In the genomic region with DNA sequence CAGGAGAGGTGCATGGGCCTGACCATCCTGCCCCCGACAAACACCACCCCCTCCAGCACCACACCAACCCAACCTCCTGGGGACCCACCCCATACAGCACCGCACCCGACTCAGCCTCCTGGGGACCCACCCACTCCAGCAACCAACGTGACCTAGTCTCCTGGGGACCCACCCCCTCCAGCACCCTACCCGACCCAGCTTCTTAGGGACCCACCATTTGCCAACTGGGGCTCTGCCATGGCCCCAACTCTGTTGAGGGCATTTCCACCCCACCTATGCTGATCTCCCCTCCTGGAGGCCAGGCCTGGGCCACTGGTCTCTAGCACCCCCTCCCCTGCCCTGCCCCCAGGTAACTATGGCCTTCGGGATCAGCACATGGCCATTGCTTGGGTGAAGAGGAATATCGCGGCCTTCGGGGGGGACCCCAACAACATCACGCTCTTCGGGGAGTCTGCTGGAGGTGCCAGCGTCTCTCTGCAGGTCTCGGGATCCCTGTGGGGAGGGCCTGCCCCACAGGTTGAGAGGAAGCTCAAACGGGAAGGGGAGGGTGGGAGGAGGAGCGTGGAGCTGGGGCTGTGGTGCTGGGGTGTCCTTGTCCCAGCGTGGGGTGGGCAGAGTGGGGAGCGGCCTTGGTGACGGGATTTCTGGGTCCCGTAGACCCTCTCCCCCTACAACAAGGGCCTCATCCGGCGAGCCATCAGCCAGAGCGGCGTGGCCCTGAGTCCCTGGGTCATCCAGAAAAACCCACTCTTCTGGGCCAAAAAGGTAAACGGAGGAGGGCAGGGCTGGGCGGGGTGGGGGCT, we compare ENCODE assay signal across 32 cellular contexts. TPM values are rescaled to one million over a fixed set of nuclear protein-coding genes. Genes with fewer than 3 reads are reported as not detected.
"Had no signal": no experiment of that assay in that cellular context is flagged by ENCODE, and none has a peak within 500 bp of the region (broad histone marks: within the 10 kb centered on the region; RNA-seq: fewer than 3 reads in every experiment).

No MANE protein-coding gene starts in this region.

- H3K36me3 ChIP-seq: cardiac muscle cell, Peyer's patch had no signal

- ATAC-seq: activated T-cell treated with anti-CD3 and anti-CD28 coated beads, Interleukin-2, amount 50 U/mL, for 72 hours; activated T-helper 17 cell treated with anti-CD3 and anti-CD28 coated beads, Interleukin-2, amount 50 U/mL, for 72 hours; PC-3; Right ventricle myocardium inferior had no signal

- H3K9me3 ChIP-seq: Peyer's patch had no signal

- H3K27me3 ChIP-seq: cardiac muscle cell, Peyer's patch had no signal

- H3K4me3 ChIP-seq: cardiac muscle cell, Peyer's patch had no signal

- H3K4me2 ChIP-seq: KMS-11 had no signal

- DNase-seq: activated CD4-positive, alpha-beta memory T cell treated with anti-CD3 and anti-CD28 coated beads, Interleukin-2, amount 10 ng/mL, durations not matched to agents 7 days and 5 days; activated CD4-positive, alpha-beta T cell treated with anti-CD3 and anti-CD28 coated beads, Interleukin-2, amount 50 U/mL, for 1 hour; activated naive CD4-positive, alpha-beta T cell; activated naive CD4-positive, alpha-beta T cell treated with anti-CD3 and anti-CD28 coated beads, Interleukin-2, amount 50 U/mL, for 16 hours; activated naive CD8-positive, alpha-beta T cell treated with anti-CD3 and anti-CD28 coated beads for 36 hours; activated T-cell treated with anti-CD3 and anti-CD28 coated beads, Interleukin-2, amount 50 U/mL, for 1 hour; activated T-cell treated with anti-CD3 and anti-CD28 coated beads, Interleukin-2, amount 50 U/mL, for 72 hours; amniotic stem cell; MM.1S; MV-4-11; NCI-H1092 treated with DMSO at 0.1 percent for 48 hours; NCI-H1417; NCI-H146; NCI-H187; NCI-H2029 treated with DMSO at 0.1 percent for 48 hours; NCI-H2107; NCI-H2171; NCI-H510A; NCI-H526; NCI-H748 treated with DMSO at 0.1 percent for 48 hours; NK-92 treated with Interleukin-12 subunit alpha and Interleukin-12 subunit beta, amount 100 ng/mL, for 24 hours; PC-3; Peyer's patch; RPMI8226; SIG-M5; T1000 had no signal

- H3K27ac ChIP-seq: cardiac muscle cell, KMS-11, Peyer's patch had no signal

- H3K9ac ChIP-seq: KMS-11 had no signal

- FAIRE-seq: TTC549 had no signal

RNA-seq across cellular contexts. Expression of a gene that starts 4.6 kb away (rescaled TPM):
- total RNA-seq: SK-MEL-5 had no signal
